In genomic region chr1:32353886-32354570, GRCh38 we compare ENCODE assay signal across 9 cellular contexts. TPM values are rescaled to one million over a fixed set of nuclear protein-coding genes. Genes with fewer than 3 reads are reported as not detected.
DNase-seq lines count a peak whose midpoint lies in the region; ATAC-seq and TF ChIP-seq lines count a peak whose summit lies in the region.
"Had no signal": no experiment of that assay in that cellular context is flagged by ENCODE, and none has a peak within 500 bp of the region (broad histone marks: within the 10 kb centered on the region; RNA-seq: fewer than 3 reads in every experiment).

No MANE protein-coding gene starts in this region.

- TF ChIP-seq CTCF in neural crest cell (conservative IDR thresholded peaks at IDR 0.05), result no peak

- H3K27me3 ChIP-seq in CD4-positive, CD25-positive, alpha-beta regulatory T cell (ENCODE audit: control insufficient read depth, insufficient read depth, low read length), result no peaks in the 10 kb centered on the region
- no peaks in the 10 kb centered on the region for H3K27me3 ChIP-seq in SJCRH30

- peak overlapping the region; percentile 32 to 91 (median 57) for H3K27ac Mint-ChIP-seq in CD4-positive, CD25-positive, alpha-beta regulatory T cell
- peak overlapping the region; percentile 77 for H3K27ac Mint-ChIP-seq in neural crest cell (ENCODE audit: unreplicated experiment)
- no peak overlapping the region for H3K27ac Mint-ChIP-seq in stimulated activated effector memory CD8-positive, alpha-beta T cell treated with anti-CD3 and anti-CD28 coated beads, Interleukin-12 subunit alpha, Interleukin-12 subunit beta, amount 100 ng/mL, for 72 hours

- H3K4me3 ChIP-seq in CD4-positive, CD25-positive, alpha-beta regulatory T cell (ENCODE audit: low read depth, low read length), result no peak overlapping the region
- H3K4me3 ChIP-seq in SJCRH30, result no peak overlapping the region

- peak overlapping the region; percentile 23 to 83 (median 74) for H3K4me3 Mint-ChIP-seq in CD4-positive, CD25-positive, alpha-beta regulatory T cell
- peak overlapping the region; percentile 83 for H3K4me3 Mint-ChIP-seq in neural crest cell
- H3K4me3 Mint-ChIP-seq in stimulated activated effector memory CD8-positive, alpha-beta T cell treated with anti-CD3 and anti-CD28 coated beads, Interleukin-12 subunit alpha, Interleukin-12 subunit beta, amount 100 ng/mL, for 72 hours, result no peak overlapping the region

- H3K4me1 ChIP-seq in CD4-positive, CD25-positive, alpha-beta regulatory T cell (ENCODE audit: control insufficient read depth, insufficient read depth, low read length, poor library complexity, severe bottlenecking), result peaks cover 15% of the 10 kb centered on the region
- H3K4me1 ChIP-seq in SJCRH30, result peaks cover 23% of the 10 kb centered on the region

- H3K27ac ChIP-seq in CD4-positive, CD25-positive, alpha-beta regulatory T cell (ENCODE audit: insufficient read depth, low read length, poor library complexity, severe bottlenecking), result no peak overlapping the region
- H3K27ac ChIP-seq in SJCRH30, result peak overlapping the region; percentile 41; the same call in 1 of the 2 replicates

- DNase-seq in CD4-positive, CD25-positive, alpha-beta regulatory T cell, result no peak
- DNase-seq in SJCRH30, result no peak
- peak; percentile 43 for DNase-seq in fibroblast of gingiva (ENCODE audit: low read depth)
- no peak for DNase-seq in neural crest cell (ENCODE audit: low read depth, low spot score)
- DNase-seq in GM19240 (ENCODE audit: insufficient read length, low spot score), result no peak
- no peak for DNase-seq in stimulated activated effector memory CD8-positive, alpha-beta T cell treated with anti-CD3 and anti-CD28 coated beads, Interleukin-12 subunit alpha, Interleukin-12 subunit beta, amount 100 ng/mL, for 72 hours (ENCODE audit: low spot score in 2 of 2)
- DNase-seq in NCI-H524 treated with DMSO at 0.1 percent for 48 hours (lab: John Stamatoyannopoulos, UW), result no peak

- H3K36me3 Mint-ChIP-seq in CD4-positive, CD25-positive, alpha-beta regulatory T cell, result peaks cover 10% of the 10 kb centered on the region
- H3K36me3 Mint-ChIP-seq in neural crest cell (ENCODE audit: low read depth), result peaks cover 5% of the 10 kb centered on the region
- peaks cover 26% of the 10 kb centered on the region for H3K36me3 Mint-ChIP-seq in stimulated activated effector memory CD8-positive, alpha-beta T cell treated with anti-CD3 and anti-CD28 coated beads, Interleukin-12 subunit alpha, Interleukin-12 subunit beta, amount 100 ng/mL, for 72 hours

- H3K27me3 Mint-ChIP-seq in CD4-positive, CD25-positive, alpha-beta regulatory T cell, result no peaks in the 10 kb centered on the region
- peaks cover 4% of the 10 kb centered on the region for H3K27me3 Mint-ChIP-seq in neural crest cell (ENCODE audit: low read depth)

- H3K4me1 Mint-ChIP-seq in CD4-positive, CD25-positive, alpha-beta regulatory T cell, result peaks cover 0 to 43% (median 18%) of the 10 kb centered on the region in 4 donors
- H3K4me1 Mint-ChIP-seq in neural crest cell, result peaks cover 54% of the 10 kb centered on the region
- peaks cover 26% of the 10 kb centered on the region for H3K4me1 Mint-ChIP-seq in stimulated activated effector memory CD8-positive, alpha-beta T cell treated with anti-CD3 and anti-CD28 coated beads, Interleukin-12 subunit alpha, Interleukin-12 subunit beta, amount 100 ng/mL, for 72 hours

- no peak for ATAC-seq in CD4-positive, CD25-positive, alpha-beta regulatory T cell (ENCODE audit: low read depth in 2 of 2)
- ATAC-seq in GM18511 (IDR thresholded peaks at IDR 0.05; ENCODE audit: unreplicated experiment), result no peak
- no peak for ATAC-seq in stimulated activated effector memory CD8-positive, alpha-beta T cell treated with anti-CD3 and anti-CD28 coated beads, Interleukin-12 subunit alpha, Interleukin-12 subunit beta, amount 100 ng/mL, for 72 hours

- H3K9me3 ChIP-seq in CD4-positive, CD25-positive, alpha-beta regulatory T cell (ENCODE audit: control insufficient read depth in 2 of 2, low read length in 2 of 2), result no peaks in the 10 kb centered on the region
- no peaks in the 10 kb centered on the region for H3K9me3 ChIP-seq in SJCRH30 (replicated peaks)

- H3K9me3 Mint-ChIP-seq in CD4-positive, CD25-positive, alpha-beta regulatory T cell, result no peaks in the 10 kb centered on the region
- peaks cover 4% of the 10 kb centered on the region for H3K9me3 Mint-ChIP-seq in neural crest cell
- no peaks in the 10 kb centered on the region for H3K9me3 Mint-ChIP-seq in stimulated activated effector memory CD8-positive, alpha-beta T cell treated with anti-CD3 and anti-CD28 coated beads, Interleukin-12 subunit alpha, Interleukin-12 subunit beta, amount 100 ng/mL, for 72 hours

- H3K36me3 ChIP-seq in CD4-positive, CD25-positive, alpha-beta regulatory T cell (ENCODE audit: control insufficient read depth, insufficient read depth, low read length), result no peaks in the 10 kb centered on the region
- no peaks in the 10 kb centered on the region for H3K36me3 ChIP-seq in SJCRH30

RNA-seq across cellular contexts. Expression of gene FAM229A, which starts 8.3 kb away (rescaled TPM):
- total RNA-seq in CD4-positive, CD25-positive, alpha-beta regulatory T cell, result 43.2 TPM
- polyA plus RNA-seq in CD4-positive, CD25-positive, alpha-beta regulatory T cell, result under 1 TPM in 2 of 4 donors, not detected in 2; 0.14 to 0.31 TPM
- 2.1 and 4.2 TPM in 2 replicates for total RNA-seq in SJCRH30 (2014; rRNA removed; shearing (Covaris generic))
- total RNA-seq in neural crest cell, result 7.1 and 7.7 TPM in 2 replicates

RNA-seq across cellular contexts. Expression of gene TSSK3, which starts 8.3 kb away (rescaled TPM):
- total RNA-seq in CD4-positive, CD25-positive, alpha-beta regulatory T cell, result 0.76 TPM
- polyA plus RNA-seq in CD4-positive, CD25-positive, alpha-beta regulatory T cell, result 1 to 10 TPM in 2 of 4 donors, not detected in 2; 1.1 to 1.9 TPM
- total RNA-seq in SJCRH30 (2014; rRNA removed; shearing (Covaris generic)), result 1.0 and 1.2 TPM in 2 replicates
- 2.2 and 2.7 TPM in 2 replicates for total RNA-seq in neural crest cell
- total RNA-seq: HT1080 had no signal

RNA-seq across cellular contexts. Expression of gene MARCKSL1, which starts 18.0 kb away (rescaled TPM):
- total RNA-seq in CD4-positive, CD25-positive, alpha-beta regulatory T cell, result 27.5 TPM
- 10 to 100 TPM; 34.4 to 59.4 (median 48.7) TPM for polyA plus RNA-seq in CD4-positive, CD25-positive, alpha-beta regulatory T cell
- 207 and 208 TPM in 2 replicates for total RNA-seq in SJCRH30 (2014; rRNA removed; shearing (Covaris generic))
- 943 and 952 TPM in 2 replicates for total RNA-seq in neural crest cell

RNA-seq across cellular contexts. Expression of gene BSDC1, which starts 40.2 kb away (rescaled TPM):
- 198 TPM for total RNA-seq in CD4-positive, CD25-positive, alpha-beta regulatory T cell
- polyA plus RNA-seq in CD4-positive, CD25-positive, alpha-beta regulatory T cell, result 10 to 100 TPM; 27.3 to 45.4 (median 40.1) TPM
- 49.4 and 54.5 TPM in 2 replicates for total RNA-seq in SJCRH30 (2014; rRNA removed; shearing (Covaris generic))
- total RNA-seq in neural crest cell, result 38.6 and 41.5 TPM in 2 replicates
